2 cellular contexts compared by ENCODE assay signal in genomic region chr20:11275740-11276139, GRCh38.
TF ChIP-seq lines count a peak whose summit lies in the region.

No MANE protein-coding gene starts in this region.

TF ChIP-seq in GM23338, 12 proteins besides CTCF, POLR2A, EP300 and RAD21:
- TF ChIP-seq JUNB (IDR thresholded peaks at IDR 0.05; ENCODE audit: unreplicated experiment), result no peak
- no peak for TF ChIP-seq ETS1 (IDR thresholded peaks at IDR 0.05)
- no peak for TF ChIP-seq STAT1 (IDR thresholded peaks at IDR 0.05; ENCODE audit: unreplicated experiment)
- TF ChIP-seq POLR2AphosphoS5 (IDR thresholded peaks at IDR 0.05; ENCODE audit: low read depth), result no peak
- no peak for TF ChIP-seq REST (IDR thresholded peaks at IDR 0.05; ENCODE audit: unreplicated experiment)
- no peak for TF ChIP-seq CREB1 (CRISPR knock-in tag; IDR thresholded peaks at IDR 0.05; ENCODE audit: low read depth)
- no peak for TF ChIP-seq EZH2phosphoT487 (IDR thresholded peaks at IDR 0.05; ENCODE audit: unreplicated experiment)
- no peak for TF ChIP-seq ZNF331 (CRISPR knock-in tag; IDR thresholded peaks at IDR 0.05; ENCODE audit: low read depth)
- no peak for TF ChIP-seq ZNF114 (CRISPR knock-in tag; IDR thresholded peaks at IDR 0.05)
- no peak for TF ChIP-seq NANOG (IDR thresholded peaks at IDR 0.05; ENCODE audit: borderline replicate concordance)
- TF ChIP-seq ZNF462 (CRISPR knock-in tag; IDR thresholded peaks at IDR 0.05), result no peak
- TF ChIP-seq EZH2 (IDR thresholded peaks at IDR 0.05; ENCODE audit: low read depth, unreplicated experiment), result no peak

TF ChIP-seq in GM12878, 131 proteins besides CTCF, POLR2A, EP300 and RAD21:
- TF ChIP-seq EZH2 (IDR thresholded peaks at IDR 0.05; ENCODE audit: borderline replicate concordance, control insufficient read depth, low read depth, low read length) (no peak), IRF5 (IDR thresholded peaks at IDR 0.05; ENCODE audit: borderline replicate concordance) (0 out of 2 replicates have a peak, but pooled peaks have one; percentile 18), RELA (IDR thresholded peaks at IDR 0.05; ENCODE audit: borderline replicate concordance, partially characterized antibody) (no peak), ZBTB11 (CRISPR knock-in tag; IDR thresholded peaks at IDR 0.05) (no peak)
TF ChIP-seq in GM12878: peak in this region for 1.
